27 cellular contexts compared by ENCODE assay signal in the genomic region with DNA sequence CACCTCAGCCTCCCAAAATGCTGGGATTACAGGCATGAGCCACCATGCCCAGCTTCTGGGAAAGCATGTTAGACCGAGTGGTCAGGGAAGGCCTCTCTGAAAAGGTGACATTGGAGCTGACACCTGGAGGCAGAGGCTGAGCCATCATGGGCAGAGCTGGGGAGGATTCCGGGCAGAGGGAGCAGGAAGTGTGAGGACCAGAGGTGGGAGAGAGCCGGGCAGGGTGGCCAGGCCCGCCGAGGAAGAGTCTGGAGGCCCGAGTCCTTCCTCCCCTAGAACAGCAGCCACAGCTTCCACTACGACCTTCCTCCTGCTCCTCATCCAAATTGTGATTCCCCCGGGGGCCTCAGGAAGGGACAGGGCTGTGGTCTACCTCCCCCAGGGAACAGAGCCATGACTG.
"Had no signal": no experiment of that assay in that cellular context is flagged by ENCODE, and none has a peak within 500 bp of the region (broad histone marks: within the 10 kb centered on the region; RNA-seq: fewer than 3 reads in every experiment).

No MANE protein-coding gene starts in this region.

- H3K9ac ChIP-seq: neural progenitor cell had no signal

- H3K27ac ChIP-seq: neural progenitor cell, neutrophil, pancreas, psoas muscle, right lobe of liver, sigmoid colon, spleen, suprapubic skin, testis, tibial artery, upper lobe of left lung, vagina had no signal

- DNase-seq: naive thymus-derived CD4-positive, alpha-beta T cell; natural killer cell; pancreas; psoas muscle; right cardiac atrium; sigmoid colon; small intestine; spleen; stimulated activated CD4-positive, alpha-beta T cell treated with anti-CD3 and anti-CD28 coated beads, Interleukin-12 subunit alpha, Interleukin-12 subunit beta, amount 100 ng/mL, for 4 hours; stimulated activated CD4-positive, alpha-beta T cell treated with anti-CD3 and anti-CD28 coated beads, Interleukin-1b, Interleukin-23, amount 100 ng/mL, for 48 hours; stimulated activated CD4-positive, alpha-beta T cell treated with anti-CD3 and anti-CD28 coated beads, Interleukin-4, amount 100 ng/mL, for 1 hour; stimulated activated CD4-positive, alpha-beta T cell treated with anti-CD3 and anti-CD28 coated beads, Interleukin-4, amount 100 ng/mL, for 4 hours; stimulated activated CD8-positive, alpha-beta memory T cell treated with anti-CD3 and anti-CD28 coated beads, Interleukin-4, amount 100 ng/mL, for 48 hours; stimulated activated naive CD4-positive, alpha-beta T cell; stimulated activated naive CD8-positive, alpha-beta T cell treated with anti-CD3 and anti-CD28 coated beads, Interleukin-15, amount 100 ng/mL, for 72 hours; stimulated activated naive CD8-positive, alpha-beta T cell treated with anti-CD3 and anti-CD28 coated beads, Interleukin-15, Interleukin-2, amounts not matched to agents 100 U/mL and 50 U/mL, for 24 hours; substantia nigra; testis; tibial artery; trophoblast cell had no signal

- H3K27me3 ChIP-seq: neural progenitor cell, neutrophil, pancreas, right lobe of liver, sigmoid colon, suprapubic skin, testis, upper lobe of left lung, vagina had no signal

- FAIRE-seq: pancreas, small intestine, urothelium cell line had no signal

- H3K4me2 ChIP-seq: neural progenitor cell had no signal

- H3K36me3 ChIP-seq: neural progenitor cell, neutrophil, pancreas, right lobe of liver, sigmoid colon, spleen, suprapubic skin, upper lobe of left lung, vagina had no signal

- H3K4me3 ChIP-seq: neural progenitor cell, pancreas, psoas muscle, right lobe of liver, sigmoid colon, spleen, suprapubic skin, testis, tibial artery, upper lobe of left lung, vagina had no signal

- H3K4me1 ChIP-seq: neural progenitor cell, pancreas, psoas muscle, right lobe of liver, sigmoid colon, spleen, suprapubic skin, testis, tibial artery, vagina had no signal

- H3K9me3 ChIP-seq: neutrophil, pancreas, psoas muscle, right lobe of liver, sigmoid colon, spleen, suprapubic skin, testis, tibial artery, upper lobe of left lung, vagina had no signal

- H2AFZ ChIP-seq: neural progenitor cell had no signal
